In the genomic region with DNA sequence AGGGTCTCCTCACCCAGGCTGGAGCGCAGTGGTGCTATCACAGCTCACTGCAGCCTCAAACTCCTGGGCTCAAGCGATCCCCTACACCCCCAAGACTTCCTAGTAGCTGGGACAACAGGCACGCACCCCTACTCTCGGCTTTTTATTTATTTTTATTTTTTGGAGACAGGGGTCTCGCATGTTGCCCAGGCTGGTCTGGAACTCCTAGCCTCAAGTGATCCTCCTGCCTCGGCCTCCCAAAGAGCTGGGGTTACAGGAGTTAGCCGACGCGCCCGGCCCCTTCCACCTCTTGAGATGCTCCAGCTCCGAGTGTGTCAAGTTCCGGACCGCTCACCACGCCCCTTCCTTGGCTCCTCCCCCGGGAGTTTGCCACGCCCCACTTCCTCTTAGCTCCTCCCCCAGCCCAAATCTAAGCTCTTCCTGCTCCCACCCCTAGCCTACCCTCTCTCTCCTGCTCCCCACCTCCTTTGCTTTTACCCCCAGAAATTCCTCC, we compare ENCODE assay signal across 8 cellular contexts. TPM values are rescaled to one million over a fixed set of nuclear protein-coding genes. Genes with fewer than 3 reads are reported as not detected.
DNase-seq lines count a peak whose midpoint lies in the region; ATAC-seq, FAIRE-seq and TF ChIP-seq lines count a peak whose summit lies in the region.

No MANE protein-coding gene starts in this region.

- peak overlapping the region; percentile 20 to 80 (median 60) for H3K4me3 Mint-ChIP-seq in CD4-positive, alpha-beta memory T cell
- peak overlapping the region; percentile 82 for H3K4me3 Mint-ChIP-seq in T-helper 17 cell
- peak overlapping the region; percentile 53 for H3K4me3 Mint-ChIP-seq in natural killer cell

- no peak for TF ChIP-seq CTCF in ascending aorta (IDR thresholded peaks at IDR 0.05)
- TF ChIP-seq CTCF in natural killer cell (IDR thresholded peaks at IDR 0.05), result no peak

- H3K27ac Mint-ChIP-seq in CD4-positive, alpha-beta memory T cell, result peak overlapping the region in 2 of 7 donors; percentile 41 to 76
- H3K27ac Mint-ChIP-seq in T-helper 17 cell, result peak overlapping the region; percentile 82
- peak overlapping the region in 1 of 2 donors; percentile 34 for H3K27ac Mint-ChIP-seq in natural killer cell

- ATAC-seq in HG02798 (IDR thresholded peaks at IDR 0.05; ENCODE audit: poor library complexity, unreplicated experiment) (peak; percentile 42), T-helper 17 cell (peak; percentile 56), natural killer cell (peak; percentile 75 to 81 (median 76)), HG03159 (IDR thresholded peaks at IDR 0.05; ENCODE audit: unreplicated experiment) (no peak)

- peak; percentile 62 to 67 (median 64) for DNase-seq in CD4-positive, alpha-beta memory T cell
- DNase-seq in T-helper 17 cell, result peak; percentile 35 to 51 (median 49)
- DNase-seq in ascending aorta (ENCODE audit: low spot score in 2 of 2), result no peak
- DNase-seq in natural killer cell, result peak; percentile 61
- DNase-seq in GM12892 (ENCODE audit: insufficient read length), result no peak
- no peak for DNase-seq in NCI-H2227 (lab: John Stamatoyannopoulos, UW; ENCODE audit: unreplicated experiment)

- no peak overlapping the region for H3K27ac ChIP-seq in CD4-positive, alpha-beta memory T cell (ENCODE audit: low read depth, low read length)
- no peak overlapping the region for H3K27ac ChIP-seq in ascending aorta

- no peak overlapping the region for H3K4me3 ChIP-seq in CD4-positive, alpha-beta memory T cell (ENCODE audit: low read length in 2 of 2)
- H3K4me3 ChIP-seq in ascending aorta, result peak overlapping the region; percentile 18 to 37

- H3K36me3 ChIP-seq in CD4-positive, alpha-beta memory T cell (ENCODE audit: insufficient read depth, low read length), result no peaks in the 10 kb centered on the region
- no peaks in the 10 kb centered on the region for H3K36me3 ChIP-seq in ascending aorta

- TF ChIP-seq POLR2A in GM12892 (IDR thresholded peaks at IDR 0.05; ENCODE audit: low read depth, low read length), result no peak

- peaks cover 0 to 4% (median 0%) of the 10 kb centered on the region in 8 donors for H3K9me3 Mint-ChIP-seq in CD4-positive, alpha-beta memory T cell
- H3K9me3 Mint-ChIP-seq in natural killer cell, result no peaks in the 10 kb centered on the region

- intact Hi-C loops in CD4-positive, alpha-beta memory T cell (cut with micrococcal nuclease), result no loop called here
- intact Hi-C loops in ascending aorta (cut with DNase I) (no loop called here), natural killer cell (cut with micrococcal nuclease) (no loop called here)

- H3K36me3 Mint-ChIP-seq in CD4-positive, alpha-beta memory T cell, result no peaks in the 10 kb centered on the region
- H3K36me3 Mint-ChIP-seq in T-helper 17 cell (ENCODE audit: low read depth) (peaks cover 13% of the 10 kb centered on the region), natural killer cell (no peaks in the 10 kb centered on the region)

- H3K27me3 Mint-ChIP-seq in CD4-positive, alpha-beta memory T cell, result peaks cover 60 to 76% of the 10 kb centered on the region in 2 donors
- peaks cover 84% of the 10 kb centered on the region for H3K27me3 Mint-ChIP-seq in T-helper 17 cell
- H3K27me3 Mint-ChIP-seq in natural killer cell (ENCODE audit: low read depth in 2 of 2), result peaks cover 77 to 81% of the 10 kb centered on the region in 2 donors

- CTCF ChIA-PET in CD4-positive, alpha-beta memory T cell (lab: Charles Lee; ENCODE audit: partially characterized antibody), result interaction anchor here (0.9 to 4.7 kb wide), 4 partner anchors 18 to 32 kb away, joined by 3 to 27 read pairs (median 13); no protein-coding TSS in a partner anchor

- H3K4me1 ChIP-seq in CD4-positive, alpha-beta memory T cell (ENCODE audit: insufficient read depth, low read length), result peaks cover 56% of the 10 kb centered on the region
- peaks cover 16 to 25% of the 10 kb centered on the region in 2 donors for H3K4me1 ChIP-seq in ascending aorta

- FAIRE-seq in GM12892 (lab: Jason Lieb, UNC), result no peak

- H3K9me3 ChIP-seq in CD4-positive, alpha-beta memory T cell (ENCODE audit: control insufficient read depth in 1 of 2, low read length in 2 of 2), result no peaks in the 10 kb centered on the region
- no peaks in the 10 kb centered on the region for H3K9me3 ChIP-seq in T-helper 17 cell (ENCODE audit: control insufficient read depth, low read length, poor library complexity, severe bottlenecking)
- no peaks in the 10 kb centered on the region for H3K9me3 ChIP-seq in ascending aorta

- POLR2A ChIA-PET in CD4-positive, alpha-beta memory T cell (lab: Charles Lee; ENCODE audit: partially characterized antibody), result interaction anchor here (1.3 kb wide), 2 partner anchors 30 to 44 kb away, joined by 3 read pairs; a partner anchor contains a TSS

- H3K27me3 ChIP-seq in CD4-positive, alpha-beta memory T cell (ENCODE audit: insufficient read depth, low read length), result peaks cover 72% of the 10 kb centered on the region
- H3K27me3 ChIP-seq in ascending aorta, result peaks cover 45% of the 10 kb centered on the region

- H3K4me1 Mint-ChIP-seq in CD4-positive, alpha-beta memory T cell, result peaks cover 30 to 56% (median 44%) of the 10 kb centered on the region in 4 donors
- H3K4me1 Mint-ChIP-seq in T-helper 17 cell (peaks cover 39% of the 10 kb centered on the region), natural killer cell (peaks cover 33 to 50% of the 10 kb centered on the region in 2 donors)

RNA-seq across cellular contexts. Expression of a gene that starts 6.3 kb away (rescaled TPM):
- not detected for total RNA-seq in CD4-positive, alpha-beta memory T cell
- not detected for polyA plus RNA-seq in CD4-positive, alpha-beta memory T cell
- total RNA-seq in T-helper 17 cell, result not detected
- not detected for total RNA-seq in ascending aorta
- total RNA-seq in natural killer cell, result not detected
- polyA plus RNA-seq in GM12892 (2012; ENCODE audit: missing spikeins), result not detected

RNA-seq across cellular contexts. Expression of a gene that starts 8.4 kb away (rescaled TPM):
- not detected for total RNA-seq in CD4-positive, alpha-beta memory T cell
- polyA plus RNA-seq in CD4-positive, alpha-beta memory T cell, result not detected
- total RNA-seq in T-helper 17 cell (not detected), ascending aorta (not detected), natural killer cell (not detected)
- polyA plus RNA-seq in GM12892 (2012; ENCODE audit: missing spikeins), result not detected

RNA-seq across cellular contexts. Expression of a gene that starts 19.5 kb away (rescaled TPM):
- 10 to 100 TPM in 1 of 2 experiments, 1 to 10 TPM in 1; 8.8 to 10.8 TPM for total RNA-seq in CD4-positive, alpha-beta memory T cell
- 1 to 10 TPM; 4.2 to 8.2 TPM for polyA plus RNA-seq in CD4-positive, alpha-beta memory T cell
- total RNA-seq in T-helper 17 cell (10 to 100 TPM in 1 of 2 donors, 1 to 10 TPM in 1; 9.7 to 11.7 TPM), ascending aorta (77.4 TPM), natural killer cell (1 to 10 TPM; 4.3 to 7.0 (median 5.0) TPM)
- polyA plus RNA-seq in GM12892 (2012; ENCODE audit: missing spikeins), result 95.5 TPM

RNA-seq across cellular contexts. Expression of a gene that starts 27.0 kb away (rescaled TPM):
- not detected for total RNA-seq in CD4-positive, alpha-beta memory T cell
- not detected for polyA plus RNA-seq in CD4-positive, alpha-beta memory T cell
- not detected for total RNA-seq in T-helper 17 cell
- total RNA-seq in ascending aorta, result not detected
- total RNA-seq in natural killer cell, result not detected
- polyA plus RNA-seq in GM12892 (2012; ENCODE audit: missing spikeins), result not detected

RNA-seq across cellular contexts. Expression of a gene that starts 43.6 kb away (rescaled TPM):
- total RNA-seq in CD4-positive, alpha-beta memory T cell, result 10 to 100 TPM; 64.0 to 72.4 TPM
- 10 to 100 TPM; 24.6 to 30.4 TPM for polyA plus RNA-seq in CD4-positive, alpha-beta memory T cell
- 10 to 100 TPM; 39.0 to 44.7 TPM for total RNA-seq in T-helper 17 cell
- total RNA-seq in ascending aorta, result 165 TPM
- total RNA-seq in natural killer cell, result 10 to 100 TPM; 41.7 to 54.5 (median 45.0) TPM
- 21.0 TPM for polyA plus RNA-seq in GM12892 (2012; ENCODE audit: missing spikeins)

Comparison
In these comparisons a context has a peak if more than half of its experiments do, and no peak if none do; other contexts are left out.
1. DNase-seq: peak in CD4-positive, alpha-beta memory T cell (5 of 5), T-helper 17 cell (3 of 3) and natural killer cell (single experiment); none in ascending aorta (0 of 2), GM12892 (single experiment) and NCI-H2227 (single experiment).
2. H3K4me3 ChIP-seq: peak in ascending aorta (2 of 2); none in CD4-positive, alpha-beta memory T cell (0 of 2).
3. Peak in every context shown above with its lines, with median percentiles within 50 percentile points of each other: H3K4me3 Mint-ChIP-seq.